ENCODE assay signal across 1 cellular context in the genomic region with DNA sequence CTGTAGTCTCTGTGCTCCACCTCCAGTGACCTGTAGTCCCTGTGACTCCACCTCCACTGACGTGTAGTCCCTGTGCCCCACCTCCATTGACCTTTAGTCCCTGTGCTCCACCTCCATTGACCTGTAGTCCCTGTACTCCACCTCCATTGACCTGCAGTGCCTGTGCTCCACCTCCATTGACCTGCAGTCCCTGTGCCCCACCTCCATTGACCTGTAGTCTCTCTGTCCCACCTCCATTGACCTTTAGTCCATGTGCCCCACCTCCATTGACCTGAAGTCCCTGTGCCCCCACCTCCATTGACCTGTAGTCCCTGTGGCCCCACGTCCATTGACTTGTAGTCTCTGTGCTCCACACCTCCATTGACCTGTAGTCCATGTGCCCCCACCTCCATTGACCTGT.
TF ChIP-seq lines count a peak whose summit lies in the region.
"Not testable (repeated sequence)": the region's sequence is repeated elsewhere in the genome, so short reads cannot be mapped to it uniquely, and the experiment has no call there.

No MANE protein-coding gene starts in this region.

TF ChIP-seq in HepG2, 621 proteins besides CTCF, POLR2A, EP300 and RAD21:
- TF ChIP-seq NR2F6 (IDR thresholded peaks at IDR 0.05), result peak; percentile 67; the same call in 1 of the 2 replicates
- TF ChIP-seq NR2F6 (CRISPR knock-in tag; IDR thresholded peaks at IDR 0.05), result not testable (repeated sequence)
- TF ChIP-seq NR2F2 (IDR thresholded peaks at IDR 0.05; ENCODE audit: borderline replicate concordance, low read depth), result peak; percentile 61; the same call in 1 of the 2 replicates
TF ChIP-seq in HepG2: peak in this region for 2; not testable (repeated sequence) for 619.
